Comparison of ENCODE assay signal across 9 cellular contexts in genomic region chr4:15400911-15401671, GRCh38. TPM values are rescaled to one million over a fixed set of nuclear protein-coding genes. Genes with fewer than 3 reads are reported as not detected.
DNase-seq lines count a peak whose midpoint lies in the region; ATAC-seq, FAIRE-seq and TF ChIP-seq lines count a peak whose summit lies in the region.
"Had no signal": no experiment of that assay in that cellular context is flagged by ENCODE, and none has a peak within 500 bp of the region (broad histone marks: within the 10 kb centered on the region; RNA-seq: fewer than 3 reads in every experiment).

No MANE protein-coding gene starts in this region.

- no peak overlapping the region for H3K9ac ChIP-seq in kidney (ENCODE audit: low read length in 2 of 2)

- peaks cover 46% of the 10 kb centered on the region for H3K4me1 Mint-ChIP-seq in activated naive CD8-positive, alpha-beta T cell (ENCODE audit: low read depth)

- POLR2A ChIA-PET in GM10248 (lab: Yijun Ruan, JAX) = no interaction called here

- no peaks in the 10 kb centered on the region for H3K36me3 Mint-ChIP-seq in activated naive CD8-positive, alpha-beta T cell

- intact Hi-C loops in kidney (cut with DNase I) = no loop called here

- H3K27ac ChIP-seq in kidney (ENCODE audit: low read depth in 2 of 2, low read length in 2 of 2) = no peak overlapping the region
- H3K27ac ChIP-seq: cardiac muscle cell had no signal

- H3K36me3 ChIP-seq in kidney (ENCODE audit: control insufficient read depth in 1 of 2, insufficient read depth in 2 of 2, low read length in 2 of 2) = no peaks in the 10 kb centered on the region
- H3K36me3 ChIP-seq: cardiac muscle cell had no signal

- no peaks in the 10 kb centered on the region for H3K27me3 Mint-ChIP-seq in activated naive CD8-positive, alpha-beta T cell

- TF ChIP-seq CTCF in kidney (IDR thresholded peaks at IDR 0.05; ENCODE audit: borderline replicate concordance, extremely low read depth, insufficient read depth) (no peak), GM10248 (IDR thresholded peaks at IDR 0.05; ENCODE audit: control extremely low read depth, extremely low read depth, low read depth, missing control alignments) (no peak)

- peaks cover 0 to 10% of the 10 kb centered on the region in 2 donors for H3K4me1 ChIP-seq in kidney (ENCODE audit: control insufficient read depth in 1 of 2, insufficient read depth in 1 of 2, low read depth in 1 of 2, low read length in 2 of 2)

- peak overlapping the region; percentile 80 for H3K4me3 Mint-ChIP-seq in activated naive CD8-positive, alpha-beta T cell

- peak; percentile 73 for ATAC-seq in GM21360 (IDR thresholded peaks at IDR 0.05; ENCODE audit: unreplicated experiment)

- H3K4me3 ChIP-seq in kidney (ENCODE audit: low read length in 2 of 2) = no peak overlapping the region
- H3K4me3 ChIP-seq: cardiac muscle cell had no signal

- peak; percentile 89 for DNase-seq in AG08395 (ENCODE audit: low spot score)
- peak; percentile 78 for DNase-seq in M059J (ENCODE audit: low read depth)
- DNase-seq in kidney = peak; percentile 85
- DNase-seq in stimulated activated CD8-positive, alpha-beta memory T cell treated with anti-CD3 and anti-CD28 coated beads, Interleukin-4, amount 100 ng/mL, for 48 hours = peak; percentile 37
- DNase-seq in GM10248 (ENCODE audit: extremely low spot score) = no peak
- no peak for DNase-seq in ACHN

- in situ Hi-C loops in ACHN (cut with HindIII; ENCODE audit: low pct_ligation_motif_present, low pct_unique_long_range_greater_than_20kb, low sequenced_read_pairs) = no loop called here

- peak overlapping the region; percentile 84 for H3K27ac Mint-ChIP-seq in activated naive CD8-positive, alpha-beta T cell

- CTCF ChIA-PET in GM10248 (lab: Yijun Ruan, JAX) = interaction anchor here (1.5 kb wide), 1 partner anchor 56 kb away, joined by 9 read pairs; no protein-coding TSS in a partner anchor

- no peaks in the 10 kb centered on the region for H3K9me3 ChIP-seq in kidney (ENCODE audit: control insufficient read depth in 1 of 2, low read length in 2 of 2)

- FAIRE-seq in kidney (lab: Jason Lieb, UNC) = no peak

- no peaks in the 10 kb centered on the region for H3K9me3 Mint-ChIP-seq in activated naive CD8-positive, alpha-beta T cell (ENCODE audit: low read depth)

RNA-seq across cellular contexts. Expression of gene C1QTNF7, which starts 26.7 kb away (rescaled TPM):
- not detected in 2 replicates for total RNA-seq in M059J (2014; rRNA removed; shearing (Covaris generic))
- 2.2 TPM for total RNA-seq in kidney
- polyA plus RNA-seq in kidney (ENCODE audit: insufficient read depth, low read depth, low replicate concordance) = 5.3 TPM
- total RNA-seq: cardiac muscle cell had no signal
- polyA plus RNA-seq: cardiac muscle cell had no signal

Comparison
In these comparisons a context has a peak if more than half of its experiments do, and no peak if none do; other contexts are left out.
1. DNase-seq: peak in AG08395 (single experiment), M059J (single experiment), kidney (single experiment) and stimulated activated CD8-positive, alpha-beta memory T cell treated with anti-CD3 and anti-CD28 coated beads, Interleukin-4, amount 100 ng/mL, for 48 hours (single experiment); none in GM10248 (single experiment) and ACHN (single experiment).